Comparison of ENCODE assay signal across 17 cellular contexts in the genomic region with DNA sequence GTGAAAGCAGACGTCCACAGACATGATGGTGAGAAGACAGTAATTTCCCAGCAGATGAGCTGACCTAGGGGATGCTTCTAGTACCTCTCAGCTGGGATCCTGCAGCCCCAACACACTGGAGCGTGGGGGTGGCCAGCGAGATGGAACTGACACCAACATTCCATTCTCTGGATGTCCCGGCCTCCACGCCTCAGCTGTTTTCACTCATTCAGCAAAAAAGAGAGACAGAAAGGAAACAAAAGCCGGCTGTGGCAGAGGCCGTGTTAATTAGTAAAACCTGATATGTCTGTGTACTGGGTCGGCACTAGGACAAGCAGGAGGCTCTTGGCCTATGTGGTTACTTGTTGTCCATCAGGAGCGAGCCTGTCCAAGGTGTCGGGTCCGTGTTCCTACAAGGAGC.
DNase-seq lines count a peak whose midpoint lies in the region; ATAC-seq and TF ChIP-seq lines count a peak whose summit lies in the region.
"Had no signal": no experiment of that assay in that cellular context is flagged by ENCODE, and none has a peak within 500 bp of the region (broad histone marks: within the 10 kb centered on the region; RNA-seq: fewer than 3 reads in every experiment).

No MANE protein-coding gene starts in this region.

- peaks cover 23 to 26% of the 10 kb centered on the region in 2 experiments for H3K4me1 Mint-ChIP-seq in H9
- peaks cover 0 to 2% (median 0%) of the 10 kb centered on the region in 7 donors for H3K4me1 Mint-ChIP-seq in naive thymus-derived CD4-positive, alpha-beta T cell

- H3K23me2 ChIP-seq in H9 (ENCODE audit: insufficient read length, low read depth, low read length, poor library complexity, severe bottlenecking) = no peaks in the 10 kb centered on the region

- H3K27ac ChIP-seq in H9 (ENCODE audit: insufficient read length, low read depth, low read length) (no peak overlapping the region), body of pancreas (peak overlapping the region; percentile 86 to 94 (median 89)), mesendoderm (ENCODE audit: low read depth, low read length) (no peak overlapping the region), stomach smooth muscle (ENCODE audit: low read length) (peak overlapping the region; percentile 11)
- H3K27ac ChIP-seq in naive thymus-derived CD4-positive, alpha-beta T cell (ENCODE audit: low read depth, low read length) = no peak overlapping the region

- H4K5ac ChIP-seq in H9 (ENCODE audit: insufficient read length, low read depth, low read length) (no peak overlapping the region), mesendoderm (ENCODE audit: low read length) (no peak overlapping the region)

- H3K14ac ChIP-seq in H9 (ENCODE audit: insufficient read depth, low read length) = no peak overlapping the region

- no peak overlapping the region for H4K8ac ChIP-seq in H9 (replicated peaks; ENCODE audit: insufficient read length, low read depth, low read length)
- H4K8ac ChIP-seq in mesendoderm (ENCODE audit: low read depth, low read length) = no peak overlapping the region

- H3K36me3 Mint-ChIP-seq in H9 (ENCODE audit: insufficient read depth in 1 of 3, low read depth in 3 of 3) = no peaks in the 10 kb centered on the region
- H3K36me3 Mint-ChIP-seq in naive thymus-derived CD4-positive, alpha-beta T cell = no peaks in the 10 kb centered on the region

- H2BK12ac ChIP-seq in H9 (ENCODE audit: insufficient read length, low read depth, low read length) = no peak overlapping the region

- no peak overlapping the region for H2BK20ac ChIP-seq in H9 (ENCODE audit: low read depth, low read length, poor library complexity, severe bottlenecking)

- H3K27me3 ChIP-seq in H9 (ENCODE audit: insufficient read depth, low read length) (no peaks in the 10 kb centered on the region), body of pancreas (no peaks in the 10 kb centered on the region), mesendoderm (ENCODE audit: insufficient read depth, low read length, poor library complexity) (no peaks in the 10 kb centered on the region), stomach smooth muscle (ENCODE audit: control insufficient read depth in 1 of 2, insufficient read depth in 2 of 2, low read length in 2 of 2) (no peaks in the 10 kb centered on the region)
- no peaks in the 10 kb centered on the region for H3K27me3 ChIP-seq in naive thymus-derived CD4-positive, alpha-beta T cell (ENCODE audit: control insufficient read depth in 2 of 2, insufficient read depth in 2 of 2, low read length in 2 of 2)
- H3K27me3 ChIP-seq: dorsolateral prefrontal cortex had no signal

- TF ChIP-seq POLR2A in body of pancreas (IDR thresholded peaks at IDR 0.05) = no peak

- H3K79me2 ChIP-seq in H9 (ENCODE audit: insufficient read depth, low read length) = no peaks in the 10 kb centered on the region
- no peaks in the 10 kb centered on the region for H3K79me2 ChIP-seq in mesendoderm (ENCODE audit: control insufficient read depth, insufficient read depth, low read length)

- H3K4me3 ChIP-seq in body of pancreas (no peak overlapping the region), mesendoderm (ENCODE audit: low read length) (no peak overlapping the region), stomach smooth muscle (ENCODE audit: low read length in 2 of 2) (no peak overlapping the region)
- no peak overlapping the region for H3K4me3 ChIP-seq in naive thymus-derived CD4-positive, alpha-beta T cell (ENCODE audit: low read length)
- H3K4me3 ChIP-seq: dorsolateral prefrontal cortex, HAP-1 had no signal

- no peaks in the 10 kb centered on the region for H3K9me3 Mint-ChIP-seq in H9
- peaks cover 0 to 2% (median 0%) of the 10 kb centered on the region in 11 donors for H3K9me3 Mint-ChIP-seq in naive thymus-derived CD4-positive, alpha-beta T cell
- H3K9me3 Mint-ChIP-seq: activated CD8-positive, alpha-beta T cell treated with anti-CD3 and anti-CD28 coated beads for 36 hours had no signal

- H4K91ac ChIP-seq in H9 (ENCODE audit: insufficient read length, low read depth, low read length) = no peak overlapping the region

- H3K18ac ChIP-seq in H9 (ENCODE audit: insufficient read length, low read depth, low read length) (no peak overlapping the region), mesendoderm (ENCODE audit: low read length) (no peak overlapping the region)

- no peak overlapping the region for H3T11ph ChIP-seq in H9 (ENCODE audit: low read length)

- H2BK120ac ChIP-seq in H9 (ENCODE audit: low read depth, low read length, poor library complexity, severe bottlenecking) (no peak overlapping the region), mesendoderm (ENCODE audit: low read depth, low read length) (no peak overlapping the region)

- no peak for ATAC-seq in body of pancreas
- no peak for ATAC-seq in naive thymus-derived CD4-positive, alpha-beta T cell
- ATAC-seq: activated CD8-positive, alpha-beta T cell treated with anti-CD3 and anti-CD28 coated beads for 36 hours had no signal

- H3K4me1 ChIP-seq in H9 (ENCODE audit: insufficient read depth, low read length) (peaks cover 3% of the 10 kb centered on the region; the same call in 1 of the 2 replicates), body of pancreas (peaks cover 90% of the 10 kb centered on the region), mesendoderm (ENCODE audit: control insufficient read depth, low read depth, low read length) (peaks cover 6% of the 10 kb centered on the region), stomach smooth muscle (ENCODE audit: control insufficient read depth, insufficient read depth, low read length) (peaks cover 34% of the 10 kb centered on the region)
- no peaks in the 10 kb centered on the region for H3K4me1 ChIP-seq in naive thymus-derived CD4-positive, alpha-beta T cell (ENCODE audit: control insufficient read depth in 2 of 2, insufficient read depth in 2 of 2, low read length in 2 of 2)
- H3K4me1 ChIP-seq: HAP-1 had no signal

- H3K27me3 Mint-ChIP-seq in H9 (ENCODE audit: low read depth) = no peaks in the 10 kb centered on the region
- H3K27me3 Mint-ChIP-seq in naive thymus-derived CD4-positive, alpha-beta T cell = peaks cover 0 to 7% (median 0%) of the 10 kb centered on the region in 5 donors
- H3K27me3 Mint-ChIP-seq: activated CD8-positive, alpha-beta T cell treated with anti-CD3 and anti-CD28 coated beads for 36 hours had no signal

- peak overlapping the region in 2 of 3 experiments; percentile 32 to 83; a peak in 2 of 7 replicates for H3K27ac Mint-ChIP-seq in H9
- H3K27ac Mint-ChIP-seq in naive thymus-derived CD4-positive, alpha-beta T cell = no peak overlapping the region
- H3K27ac Mint-ChIP-seq: activated CD8-positive, alpha-beta T cell treated with anti-CD3 and anti-CD28 coated beads for 36 hours had no signal

- no peak overlapping the region for H2BK15ac ChIP-seq in H9 (ENCODE audit: low read depth, low read length)
- no peak overlapping the region for H2BK15ac ChIP-seq in mesendoderm (replicated peaks; ENCODE audit: low read depth)

- no peak overlapping the region for H3K4me2 ChIP-seq in H9 (ENCODE audit: insufficient read depth, insufficient read length, low read length)
- no peak overlapping the region for H3K4me2 ChIP-seq in mesendoderm (ENCODE audit: low read length)

- TF ChIP-seq CTCF in H9 (conservative IDR thresholded peaks at IDR 0.05) (no peak), body of pancreas (IDR thresholded peaks at IDR 0.05) (no peak)

- no peak for DNase-seq in H9
- DNase-seq in body of pancreas = no peak
- peak; percentile 51 for DNase-seq in mesendoderm
- DNase-seq in activated CD4-positive, alpha-beta T cell treated with anti-CD3 and anti-CD28 coated beads, Interleukin-2, amount 50 U/mL, for 1 hour = no peak
- DNase-seq in NCI-H2029 (lab: John Stamatoyannopoulos, UW) = no peak
- no peak for DNase-seq in naive thymus-derived CD4-positive, alpha-beta T cell
- DNase-seq: activated CD8-positive, alpha-beta T cell treated with anti-CD3 and anti-CD28 coated beads for 36 hours; anterior cingulate cortex; dorsolateral prefrontal cortex; Karpas-422; midbrain; NCI-H1930; NCI-H774; posterior cingulate gyrus; T1000 had no signal

- no peak overlapping the region for H3K4ac ChIP-seq in H9 (ENCODE audit: low read depth, low read length)
- H3K4ac ChIP-seq in mesendoderm (ENCODE audit: low read depth, low read length) = no peak overlapping the region

- H2BK5ac ChIP-seq in H9 (ENCODE audit: insufficient read length, low read length) (no peak overlapping the region), mesendoderm (ENCODE audit: low read length) (no peak overlapping the region)

- H3K9me3 ChIP-seq in H9 (ENCODE audit: control insufficient read depth, low read depth, low read length) = no peaks in the 10 kb centered on the region
- H3K9me3 ChIP-seq in body of pancreas = no peaks in the 10 kb centered on the region
- no peaks in the 10 kb centered on the region for H3K9me3 ChIP-seq in stomach smooth muscle (ENCODE audit: control insufficient read depth in 2 of 2, low read length in 2 of 2)
- no peaks in the 10 kb centered on the region for H3K9me3 ChIP-seq in naive thymus-derived CD4-positive, alpha-beta T cell (ENCODE audit: control insufficient read depth in 2 of 3, low read length in 3 of 3)
- H3K9me3 ChIP-seq: HAP-1 had no signal

- H4K20me1 ChIP-seq in H9 (ENCODE audit: control insufficient read depth, insufficient read depth, insufficient read length) = no peaks in the 10 kb centered on the region

- no peak overlapping the region for H3K9ac ChIP-seq in H9 (ENCODE audit: extremely low read depth, insufficient read length, low read length)
- no peak overlapping the region for H3K9ac ChIP-seq in mesendoderm (ENCODE audit: low read length)
- no peak overlapping the region for H3K9ac ChIP-seq in stomach smooth muscle (ENCODE audit: low read length in 2 of 2)

- no peak overlapping the region for H3K56ac ChIP-seq in H9 (ENCODE audit: insufficient read length, low read depth, low read length)
- H3K56ac ChIP-seq in mesendoderm (ENCODE audit: low read length) = no peak overlapping the region

- H3K23ac ChIP-seq in H9 (ENCODE audit: insufficient read length, low read depth, low read length) (no peak overlapping the region), mesendoderm (ENCODE audit: low read length) (no peak overlapping the region)

- H3K79me1 ChIP-seq in H9 (ENCODE audit: insufficient read depth, low read depth, low read length, poor library complexity, severe bottlenecking) (no peaks in the 10 kb centered on the region), mesendoderm (ENCODE audit: low read length) (no peaks in the 10 kb centered on the region)

- WGBS in H9 (ENCODE audit: extremely low coverage, insufficient read length, low lambda C conversion rate) = no CpG with 5 or more reads among the region's 11 CpGs
- WGBS in body of pancreas, 2 donors = 64 to 84% methylated on average over 11 of the region's 11 CpGs
- no CpG with 5 or more reads among the region's 11 CpGs for WGBS in mesendoderm (ENCODE audit: extremely low coverage, insufficient coverage, low lambda C conversion rate)

- H2AK5ac ChIP-seq in H9 (ENCODE audit: insufficient read length, low read length) = no peak overlapping the region
- no peak overlapping the region for H2AK5ac ChIP-seq in mesendoderm (ENCODE audit: low read length)

- H2AFZ ChIP-seq in H9 (ENCODE audit: low read length) = no peak overlapping the region

- H3K36me3 ChIP-seq in body of pancreas (replicated peaks in 1 of 2; ENCODE audit: insufficient read depth in 1 of 2, low read depth in 2 of 2) (no peaks in the 10 kb centered on the region), mesendoderm (ENCODE audit: control insufficient read depth, insufficient read depth, low read length) (no peaks in the 10 kb centered on the region), stomach smooth muscle (ENCODE audit: control insufficient read depth in 2 of 2, insufficient read depth in 2 of 2, low read length in 2 of 2) (no peaks in the 10 kb centered on the region)
- no peaks in the 10 kb centered on the region for H3K36me3 ChIP-seq in naive thymus-derived CD4-positive, alpha-beta T cell (ENCODE audit: control insufficient read depth in 2 of 3, insufficient read depth in 3 of 3, low read length in 3 of 3)
- H3K36me3 ChIP-seq: HAP-1 had no signal

- POLR2A ChIA-PET in naive thymus-derived CD4-positive, alpha-beta T cell (lab: Charles Lee) = no interaction called here

- intact Hi-C loops in body of pancreas (cut with DNase I) = no loop called here
- intact Hi-C loops in naive thymus-derived CD4-positive, alpha-beta T cell (cut with micrococcal nuclease) = no loop called here

- CTCF ChIA-PET in naive thymus-derived CD4-positive, alpha-beta T cell (lab: Charles Lee) = no interaction called here

- H3K4me3 Mint-ChIP-seq in H9 = no peak overlapping the region
- H3K4me3 Mint-ChIP-seq in naive thymus-derived CD4-positive, alpha-beta T cell = no peak overlapping the region
- H3K4me3 Mint-ChIP-seq: activated CD8-positive, alpha-beta T cell treated with anti-CD3 and anti-CD28 coated beads for 36 hours had no signal

Comparison
In these comparisons a context has a peak if more than half of its experiments do, and no peak if none do; other contexts are left out.
1. H3K27ac ChIP-seq: peak in body of pancreas (4 of 4) and stomach smooth muscle (single experiment); none in H9 (single experiment), mesendoderm (single experiment) and naive thymus-derived CD4-positive, alpha-beta T cell (single experiment).
2. H3K27ac Mint-ChIP-seq: peak in H9 (2 of 3); none in naive thymus-derived CD4-positive, alpha-beta T cell (0 of 9).